ENCODE assay signal across 8 cellular contexts in genomic region chr11:14644396-14645246, GRCh38. TPM values are rescaled to one million over a fixed set of nuclear protein-coding genes. Genes with fewer than 3 reads are reported as not detected.
DNase-seq lines count a peak whose midpoint lies in the region; ATAC-seq and TF ChIP-seq lines count a peak whose summit lies in the region.

No MANE protein-coding gene starts in this region.

- peaks cover 63% of the 10 kb centered on the region for H3K79me2 ChIP-seq in hepatocyte

- H3K9me2 ChIP-seq in hepatocyte (replicated peaks; ENCODE audit: insufficient read depth): no peaks in the 10 kb centered on the region

- H3K4me2 ChIP-seq in hepatocyte: peak overlapping the region; percentile 75

- peak overlapping the region; percentile 87 for H3K9ac ChIP-seq in adipocyte (ENCODE audit: low read length)

- H3K27me3 ChIP-seq in adipocyte (replicated peaks; ENCODE audit: control insufficient read depth, insufficient read depth, low read length): no peaks in the 10 kb centered on the region
- H3K27me3 ChIP-seq in hepatocyte: no peaks in the 10 kb centered on the region

- H3K36me3 ChIP-seq in adipocyte (ENCODE audit: control insufficient read depth, insufficient read depth, low read length, severe bottlenecking): no peaks in the 10 kb centered on the region
- H3K36me3 ChIP-seq in hepatocyte (replicated peaks; ENCODE audit: insufficient read depth, low read depth): no peaks in the 10 kb centered on the region

- DNase-seq in SK-N-DZ (ENCODE audit: low spot score): peak; percentile 69
- peak; percentile 36 for DNase-seq in adipocyte (ENCODE audit: low read depth)
- peak; percentile 21 for DNase-seq in hepatocyte (ENCODE audit: low spot score)
- no peak for DNase-seq in skeletal muscle cell (ENCODE audit: low read depth)
- DNase-seq in pons (ENCODE audit: low spot score): no peak

- no peaks in the 10 kb centered on the region for H3K9me3 ChIP-seq in adipocyte (ENCODE audit: control insufficient read depth, low read length)
- no peaks in the 10 kb centered on the region for H3K9me3 ChIP-seq in hepatocyte (ENCODE audit: low read depth)

- peak; percentile 42 for ATAC-seq in GM19351 (IDR thresholded peaks at IDR 0.05; ENCODE audit: unreplicated experiment)
- peak; percentile 37 for ATAC-seq in HG03432 (IDR thresholded peaks at IDR 0.05; ENCODE audit: unreplicated experiment)

- H3K4me1 ChIP-seq in adipocyte (ENCODE audit: control insufficient read depth, insufficient read depth, low read length) (peaks cover 6% of the 10 kb centered on the region), hepatocyte (ENCODE audit: insufficient read depth) (peaks cover 22% of the 10 kb centered on the region)

- H2AFZ ChIP-seq in hepatocyte: peak overlapping the region; percentile 75

- H3K27ac ChIP-seq in C4-2B (peak overlapping the region; percentile 79), hepatocyte (peak overlapping the region; percentile 84)

- peaks cover 3% of the 10 kb centered on the region for H4K20me1 ChIP-seq in hepatocyte (ENCODE audit: insufficient read depth, poor library complexity, severe bottlenecking)

- H3K4me3 ChIP-seq in adipocyte (ENCODE audit: low read length): peak overlapping the region; percentile 91
- peak overlapping the region; percentile 88 for H3K4me3 ChIP-seq in hepatocyte
- H3K4me3 ChIP-seq in skeletal muscle cell (ENCODE audit: low read depth, low read length): peak overlapping the region; percentile 78

- WGBS in hepatocyte (ENCODE audit: low lambda C conversion rate, missing lambda C conversion rate): 1% methylated on average over 54 of the region's 56 CpGs

- TF ChIP-seq CTCF in C4-2B (conservative IDR thresholded peaks at IDR 0.05): 0 out of 2 replicates have a peak, but pooled peaks have one; percentile 27
- no peak for TF ChIP-seq CTCF in hepatocyte (IDR thresholded peaks at IDR 0.05; ENCODE audit: poor library complexity)

RNA-seq across cellular contexts. Expression of gene PDE3B, which starts 1.0 kb away (rescaled TPM):
- 14.5 and 14.8 TPM in 2 replicates for polyA plus RNA-seq in SK-N-DZ (2014; cell fraction: cytosol; rRNA removed)
- 14.0 and 21.7 TPM in 2 replicates for polyA plus RNA-seq in SK-N-DZ (2014; cell fraction: nucleus; rRNA removed)
- total RNA-seq in hepatocyte: 45.4 and 46.3 TPM in 2 replicates
- 10.9 and 15.8 TPM in 2 replicates for polyA plus RNA-seq in hepatocyte

Comparison
In these comparisons a context has a peak if more than half of its experiments do, and no peak if none do; other contexts are left out.
1. DNase-seq: peak in SK-N-DZ (single experiment), adipocyte (single experiment) and hepatocyte (single experiment); none in skeletal muscle cell (single experiment) and pons (single experiment).
2. Peak in every context shown above with its lines, with median percentiles within 50 percentile points of each other: H3K4me3 ChIP-seq.